27 cellular contexts compared by ENCODE assay signal in genomic region chr6:162814417-162814988, GRCh38.
"Had no signal": no experiment of that assay in that cellular context is flagged by ENCODE, and none has a peak within 500 bp of the region (broad histone marks: within the 10 kb centered on the region; RNA-seq: fewer than 3 reads in every experiment).

No MANE protein-coding gene starts in this region.

- H3K4me3 ChIP-seq: adrenal gland, body of pancreas, esophagus squamous epithelium, heart right ventricle, left lung, lung, right lobe of liver, transverse colon had no signal

- H3K4me1 Mint-ChIP-seq: activated naive CD8-positive, alpha-beta T cell treated with anti-CD3 and anti-CD28 coated beads for 36 hours; nephron had no signal

- H3K36me3 Mint-ChIP-seq: activated naive CD8-positive, alpha-beta T cell treated with anti-CD3 and anti-CD28 coated beads for 36 hours had no signal

- H3K36me3 ChIP-seq: adrenal gland, esophagus squamous epithelium, heart right ventricle, left lung, right lobe of liver, transverse colon had no signal

- H3K4me3 Mint-ChIP-seq: activated naive CD4-positive, alpha-beta T cell treated with anti-CD3 and anti-CD28 coated beads for 36 hours; activated naive CD8-positive, alpha-beta T cell treated with anti-CD3 and anti-CD28 coated beads for 36 hours; activated T-helper 1 cell treated with anti-CD3 and anti-CD28 coated beads, Interleukin-12 subunit alpha, Interleukin-12 subunit beta, Interleukin-2, Interleukin-4 antibody, amounts not matched to agents 30 ng/mL and 10 ng/mL and 1 ng/mL, durations not matched to agents 14 hours and 24 hours and 36 hours; nephron had no signal

- H3K27me3 ChIP-seq: adrenal gland, body of pancreas, esophagus squamous epithelium, heart right ventricle, left lung, right lobe of liver, transverse colon had no signal

- DNase-seq: activated CD4-positive, alpha-beta T cell treated with anti-CD3 and anti-CD28 coated beads for 48 hours; activated CD4-positive, alpha-beta T cell treated with anti-CD3 and anti-CD28 coated beads, Interleukin-2, amount 50 U/mL, for 48 hours; activated CD8-positive, alpha-beta memory T cell treated with anti-CD3 and anti-CD28 coated beads for 24 hours; activated effector memory CD4-positive, alpha-beta T cell treated with anti-CD3 and anti-CD28 coated beads, Interleukin-2, amount 50 U/mL, for 16 hours; activated naive CD4-positive, alpha-beta T cell treated with anti-CD3 and anti-CD28 coated beads for 36 hours; activated naive CD8-positive, alpha-beta T cell treated with anti-CD3 and anti-CD28 coated beads for 36 hours; adrenal gland; aorta; body of pancreas; dermis blood vessel endothelial cell; effector CD8-positive, alpha-beta T cell; esophagus squamous epithelium; foreskin melanocyte; heart right ventricle; kidney glomerular epithelial cell; occipital lobe; right lobe of liver; stimulated activated CD4-positive, alpha-beta T cell treated with anti-CD3 and anti-CD28 coated beads, Interleukin-2, amount 100 ng/mL, for 48 hours; stimulated activated naive CD4-positive, alpha-beta T cell treated with Interleukin-2 at 50 U/mL for 16 hours; transverse colon had no signal

- ATAC-seq: activated CD4-positive, CD25-positive, alpha-beta regulatory T cell treated with anti-CD3 and anti-CD28 coated beads, Interleukin-2, amount 50 U/mL, for 24 hours; body of pancreas; heart right ventricle; left lung; right lobe of liver had no signal

- H3K9me3 ChIP-seq: adrenal gland, body of pancreas, esophagus squamous epithelium, left lung, right lobe of liver, transverse colon had no signal

- H3K27ac Mint-ChIP-seq: activated naive CD4-positive, alpha-beta T cell treated with anti-CD3 and anti-CD28 coated beads for 36 hours; activated naive CD8-positive, alpha-beta T cell treated with anti-CD3 and anti-CD28 coated beads for 36 hours; activated T-helper 1 cell treated with anti-CD3 and anti-CD28 coated beads, Interleukin-12 subunit alpha, Interleukin-12 subunit beta, Interleukin-2, Interleukin-4 antibody, amounts not matched to agents 30 ng/mL and 10 ng/mL and 1 ng/mL, durations not matched to agents 14 hours and 24 hours and 36 hours; nephron had no signal

- H3K27ac ChIP-seq: adrenal gland, body of pancreas, epithelial cell of prostate, esophagus squamous epithelium, heart right ventricle, left lung, right lobe of liver, transverse colon, VCaP had no signal

- H3K4me1 ChIP-seq: adrenal gland, body of pancreas, esophagus squamous epithelium, heart right ventricle, left lung, right lobe of liver, transverse colon had no signal

- H3K27me3 Mint-ChIP-seq: activated naive CD8-positive, alpha-beta T cell treated with anti-CD3 and anti-CD28 coated beads for 36 hours had no signal

- H3K9me3 Mint-ChIP-seq: activated T-helper 1 cell treated with anti-CD3 and anti-CD28 coated beads, Interleukin-12 subunit alpha, Interleukin-12 subunit beta, Interleukin-2, Interleukin-4 antibody, amounts not matched to agents 30 ng/mL and 10 ng/mL and 1 ng/mL, durations not matched to agents 14 hours and 24 hours and 36 hours had no signal
